9 cellular contexts compared by ENCODE assay signal in genomic region chr4:7124643-7125442, GRCh38. TPM values are rescaled to one million over a fixed set of nuclear protein-coding genes. Genes with fewer than 3 reads are reported as not detected.
DNase-seq lines count a peak whose midpoint lies in the region; ATAC-seq and TF ChIP-seq lines count a peak whose summit lies in the region.
"Had no signal": no experiment of that assay in that cellular context is flagged by ENCODE, and none has a peak within 500 bp of the region (broad histone marks: within the 10 kb centered on the region; RNA-seq: fewer than 3 reads in every experiment).

No MANE protein-coding gene starts in this region.

- no peaks in the 10 kb centered on the region for H3K36me3 Mint-ChIP-seq in natural killer cell

- no peak for ATAC-seq in natural killer cell
- no peak for ATAC-seq in GM18870 (IDR thresholded peaks at IDR 0.05; ENCODE audit: unreplicated experiment)

- no peaks in the 10 kb centered on the region for H3K9me3 Mint-ChIP-seq in natural killer cell

- no peaks in the 10 kb centered on the region for H3K4me1 Mint-ChIP-seq in natural killer cell

- H3K4me3 ChIP-seq in esophagus muscularis mucosa (no peak overlapping the region), osteoblast (ENCODE audit: insufficient read depth, low read length) (no peak overlapping the region)

- CTCF ChIA-PET in HEK293T (lab: Yijun Ruan, JAX), result interaction anchor here (0.6 kb wide), 1 partner anchor 118 kb away, joined by 3 read pairs; no protein-coding TSS in a partner anchor

- H3K4me2 ChIP-seq in osteoblast (ENCODE audit: insufficient read depth, low read length), result peak overlapping the region; percentile 18
- H3K4me2 ChIP-seq: KMS-11 had no signal

- no peaks in the 10 kb centered on the region for H3K27me3 ChIP-seq in esophagus muscularis mucosa
- H3K27me3 ChIP-seq in osteoblast (ENCODE audit: insufficient read depth, low read length), result peaks cover 17% of the 10 kb centered on the region

- intact Hi-C loops in esophagus muscularis mucosa (cut with DNase I), result no loop called here
- intact Hi-C loops in natural killer cell (cut with micrococcal nuclease), result no loop called here

- H3K4me1 ChIP-seq in esophagus muscularis mucosa, result peaks cover 10 to 15% (median 14%) of the 10 kb centered on the region in 4 donors
- peaks cover 19% of the 10 kb centered on the region for H3K4me1 ChIP-seq in osteoblast (ENCODE audit: insufficient read depth, low read length)

- H3K27ac ChIP-seq in esophagus muscularis mucosa (replicated peaks in 1 of 4), result peak overlapping the region; percentile 37 to 72 (median 54)
- peak overlapping the region; percentile 51 for H3K27ac ChIP-seq in osteoblast (ENCODE audit: low read depth, low read length)
- H3K27ac ChIP-seq: KMS-11 had no signal

- no peak for TF ChIP-seq POLR2A in esophagus muscularis mucosa (IDR thresholded peaks at IDR 0.05; ENCODE audit: low read depth)

- POLR2A ChIA-PET in HEK293T (lab: Yijun Ruan, JAX), result interaction anchor here (1.0 kb wide), 1 partner anchor 22 kb away, joined by 3 read pairs; no protein-coding TSS in a partner anchor

- WGBS in esophagus muscularis mucosa, result 67% methylated on average over 21 of the region's 22 CpGs

- peak; percentile 82 for DNase-seq in EH (ENCODE audit: low read depth)
- DNase-seq in NCI-H2196 (lab: John Stamatoyannopoulos, UW; ENCODE audit: unreplicated experiment), result peak; percentile 61
- DNase-seq in esophagus muscularis mucosa (ENCODE audit: extremely low spot score), result peak; percentile 93
- peak; percentile 98 for DNase-seq in osteoblast (ENCODE audit: insufficient read length, low spot score, missing footprints)
- DNase-seq in dermis blood vessel endothelial cell, result no peak
- no peak for DNase-seq in HEK293T (ENCODE audit: extremely low spot score)
- no peak for DNase-seq in natural killer cell

- peaks cover under 1 to 9% of the 10 kb centered on the region in 2 donors for H3K27me3 Mint-ChIP-seq in natural killer cell (ENCODE audit: low read depth in 2 of 2)

- H2AFZ ChIP-seq in osteoblast (ENCODE audit: low read length), result peak overlapping the region; percentile 77

- H3K27ac Mint-ChIP-seq in natural killer cell, result no peak overlapping the region

- no peaks in the 10 kb centered on the region for H3K79me2 ChIP-seq in osteoblast (ENCODE audit: insufficient read depth, low read length)

- peaks cover 4% of the 10 kb centered on the region for H4K20me1 ChIP-seq in osteoblast (ENCODE audit: insufficient read depth, low read length)

- H3K4me3 Mint-ChIP-seq in natural killer cell, result no peak overlapping the region

- TF ChIP-seq CTCF in esophagus muscularis mucosa (IDR thresholded peaks at IDR 0.05) (no peak), osteoblast (IDR thresholded peaks at IDR 0.05; ENCODE audit: extremely low read depth, low read depth, low read length) (peak; percentile 19), natural killer cell (IDR thresholded peaks at IDR 0.05) (no peak)

- H3K36me3 ChIP-seq in esophagus muscularis mucosa, result no peaks in the 10 kb centered on the region
- H3K36me3 ChIP-seq in osteoblast (ENCODE audit: insufficient read depth, low read length), result no peaks in the 10 kb centered on the region

- no peak for TF ChIP-seq EP300 in esophagus muscularis mucosa (IDR thresholded peaks at IDR 0.05)

- H3K9me3 ChIP-seq in esophagus muscularis mucosa, result no peaks in the 10 kb centered on the region
- H3K9me3 ChIP-seq in osteoblast (ENCODE audit: low read depth, low read length), result no peaks in the 10 kb centered on the region

TF ChIP-seq in HEK293T, 16 proteins besides CTCF, POLR2A, EP300 and RAD21:
- TF ChIP-seq HDGF (IDR thresholded peaks at IDR 0.05; ENCODE audit: borderline replicate concordance) (no peak), SUZ12 (IDR thresholded peaks at IDR 0.05) (no peak), FOXK2 (IDR thresholded peaks at IDR 0.05) (no peak), ELF4 (IDR thresholded peaks at IDR 0.05) (no peak), SP1 (IDR thresholded peaks at IDR 0.05) (no peak), NFRKB (IDR thresholded peaks at IDR 0.05) (no peak)
TF ChIP-seq in HEK293T: peak in this region for 0.

RNA-seq across cellular contexts. Expression of gene GRPEL1, which starts 57.0 kb away (rescaled TPM):
- total RNA-seq in esophagus muscularis mucosa (10 to 100 TPM; 17.0 to 34.2 (median 27.5) TPM), osteoblast (10.3 and 21.0 TPM in 2 replicates), dermis blood vessel endothelial cell (32.3 and 52.4 TPM in 2 replicates), natural killer cell (10 to 100 TPM; 20.1 to 37.8 (median 36.8) TPM)

Comparison
In these comparisons a context has a peak if more than half of its experiments do, and no peak if none do; other contexts are left out.
1. DNase-seq: peak in EH (single experiment), NCI-H2196 (single experiment), esophagus muscularis mucosa (single experiment) and osteoblast (single experiment); none in dermis blood vessel endothelial cell (single experiment), HEK293T (single experiment) and natural killer cell (single experiment).